8 cellular contexts compared by ENCODE assay signal in genomic region chr13:48156466-48156865, GRCh38.
DNase-seq lines count a peak whose midpoint lies in the region; ATAC-seq and TF ChIP-seq lines count a peak whose summit lies in the region.

No MANE protein-coding gene starts in this region.

- H3K56ac ChIP-seq in mesendoderm (ENCODE audit: low read length), result peak overlapping the region; percentile 22

- no peak overlapping the region for H2BK120ac ChIP-seq in mesendoderm (ENCODE audit: low read depth, low read length)

- peak overlapping the region; percentile 83 for H3K18ac ChIP-seq in mesendoderm (ENCODE audit: low read length)

- DNase-seq in CD14-positive monocyte (ENCODE audit: low spot score) (peak; percentile 51), NCI-H2171 (lab: John Stamatoyannopoulos, UW) (peak; percentile 94), activated T-helper 1 cell treated with Interleukin-2 at 50 U/mL for 16 hours (ENCODE audit: low read depth) (peak; percentile 72), mesendoderm (peak; percentile 37), stomach (peak; percentile 30), NK-92 (lab: John Stamatoyannopoulos, UW; ENCODE audit: unreplicated experiment) (no peak), midbrain (lab: John Stamatoyannopoulos, UW) (no peak)

- no CpG with 5 or more reads among the region's 6 CpGs for WGBS in mesendoderm (ENCODE audit: extremely low coverage, insufficient coverage, low lambda C conversion rate)
- 77 to 88% (median 83%) methylated on average over 6 of the region's 6 CpGs for WGBS in stomach, 5 donors

- no peak for TF ChIP-seq EP300 in stomach (IDR thresholded peaks at IDR 0.05)

- H3K27me3 Mint-ChIP-seq in CD14-positive monocyte (ENCODE audit: low read depth in 3 of 3), result peaks cover 0 to 7% (median 0%) of the 10 kb centered on the region in 3 donors

- no peak for TF ChIP-seq POLR2A in stomach (IDR thresholded peaks at IDR 0.05)

- no peak overlapping the region for H3K4me3 Mint-ChIP-seq in CD14-positive monocyte

- no peak overlapping the region for H2BK5ac ChIP-seq in mesendoderm (ENCODE audit: low read length)

- no peaks in the 10 kb centered on the region for H3K79me2 ChIP-seq in mesendoderm (ENCODE audit: control insufficient read depth, insufficient read depth, low read length)

- no peaks in the 10 kb centered on the region for H3K79me1 ChIP-seq in mesendoderm (ENCODE audit: low read length)

- no peaks in the 10 kb centered on the region for H3K9me3 ChIP-seq in stomach

- H3K27me3 ChIP-seq in mesendoderm (ENCODE audit: insufficient read depth, low read length, poor library complexity) (no peaks in the 10 kb centered on the region), stomach (no peaks in the 10 kb centered on the region)

- H3K27ac Mint-ChIP-seq in CD14-positive monocyte, result peak overlapping the region; percentile 72 to 99 (median 97)

- no peaks in the 10 kb centered on the region for H3K4me1 ChIP-seq in mesendoderm (ENCODE audit: control insufficient read depth, low read depth, low read length)
- H3K4me1 ChIP-seq in stomach, result peaks cover 0 to 70% (median 14%) of the 10 kb centered on the region in 4 donors

- intact Hi-C loops in CD14-positive monocyte (cut with micrococcal nuclease) (no loop called here), stomach (cut with DNase I; ENCODE audit: low total_unique reads) (no loop called here)

- peaks cover 86% of the 10 kb centered on the region for H3K4me1 Mint-ChIP-seq in CD14-positive monocyte

- H3K36me3 ChIP-seq in mesendoderm (ENCODE audit: control insufficient read depth, insufficient read depth, low read length), result no peaks in the 10 kb centered on the region
- H3K36me3 ChIP-seq in stomach, result no peaks in the 10 kb centered on the region

- peak overlapping the region; percentile 91 for H3K4ac ChIP-seq in mesendoderm (ENCODE audit: low read depth, low read length)

- no peak overlapping the region for H2BK15ac ChIP-seq in mesendoderm (replicated peaks; ENCODE audit: low read depth)

- H3K9ac ChIP-seq in mesendoderm (ENCODE audit: low read length), result no peak overlapping the region

- H2AK5ac ChIP-seq in mesendoderm (ENCODE audit: low read length), result no peak overlapping the region

- TF ChIP-seq CTCF in CD14-positive monocyte (IDR thresholded peaks at IDR 0.05), result no peak
- TF ChIP-seq CTCF in stomach (IDR thresholded peaks at IDR 0.05), result no peak

- H3K9me3 Mint-ChIP-seq in CD14-positive monocyte, result peaks cover 0 to 2% (median 0%) of the 10 kb centered on the region in 7 donors

- H3K27ac ChIP-seq in mesendoderm (ENCODE audit: low read depth, low read length), result no peak overlapping the region
- H3K27ac ChIP-seq in stomach, result peak overlapping the region in 4 of 5 donors; percentile 45 to 77 (median 54)

- H3K23ac ChIP-seq in mesendoderm (ENCODE audit: low read length), result no peak overlapping the region

- peak overlapping the region; percentile 8 for H4K8ac ChIP-seq in mesendoderm (ENCODE audit: low read depth, low read length)

- no peak overlapping the region for H3K4me3 ChIP-seq in mesendoderm (ENCODE audit: low read length)
- H3K4me3 ChIP-seq in stomach, result no peak overlapping the region

- peaks cover 4 to 5% of the 10 kb centered on the region in 2 donors for H3K36me3 Mint-ChIP-seq in CD14-positive monocyte

- H3K4me2 ChIP-seq in mesendoderm (ENCODE audit: low read length), result no peak overlapping the region

- no peak overlapping the region for H4K5ac ChIP-seq in mesendoderm (ENCODE audit: low read length)

- ATAC-seq in HG03108 (IDR thresholded peaks at IDR 0.05; ENCODE audit: unreplicated experiment), result no peak

Comparison
In these comparisons a context has a peak if more than half of its experiments do, and no peak if none do; other contexts are left out.
1. DNase-seq: peak in CD14-positive monocyte (single experiment), NCI-H2171 (single experiment), activated T-helper 1 cell treated with Interleukin-2 at 50 U/mL for 16 hours (single experiment), mesendoderm (single experiment) and stomach (single experiment); none in NK-92 (single experiment) and midbrain (single experiment).